29 cellular contexts compared by ENCODE assay signal in the genomic region with DNA sequence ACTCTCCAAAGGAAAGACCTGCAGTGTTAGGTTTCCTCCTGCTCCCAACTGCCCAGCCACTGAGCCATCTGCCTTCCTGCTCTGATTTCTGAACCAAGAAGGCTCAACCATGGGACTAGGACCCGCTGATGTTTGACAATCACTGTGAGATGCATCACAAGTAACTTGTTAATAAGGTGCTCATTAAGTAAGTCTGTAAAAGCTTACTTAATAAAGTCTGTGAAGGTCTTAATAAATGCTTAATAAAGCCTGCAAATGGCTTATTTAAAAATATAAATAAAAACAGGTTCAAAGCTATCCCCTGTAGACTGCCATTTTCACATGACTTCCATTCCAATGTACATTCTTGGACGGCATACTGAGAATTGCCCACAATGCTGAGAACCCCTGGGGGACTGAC. TPM values are rescaled to one million over a fixed set of nuclear protein-coding genes. Genes with fewer than 3 reads are reported as not detected.
A peak's percentile ranks its signal among the peaks of the same experiment; 100 is the strongest.
DNase-seq lines count a peak whose midpoint lies in the region; ATAC-seq and TF ChIP-seq lines count a peak whose summit lies in the region.
"Had no signal": no experiment of that assay in that cellular context is flagged by ENCODE, and none has a peak within 500 bp of the region (broad histone marks: within the 10 kb centered on the region; RNA-seq: fewer than 3 reads in every experiment).

No MANE protein-coding gene starts in this region.

- H3K36me3 ChIP-seq in BLaER1 (no peaks in the 10 kb centered on the region), osteoblast (ENCODE audit: insufficient read depth, low read length) (no peaks in the 10 kb centered on the region)

- H4K20me1 ChIP-seq in BLaER1, result no peaks in the 10 kb centered on the region
- H4K20me1 ChIP-seq in osteoblast (ENCODE audit: insufficient read depth, low read length), result peaks cover 7% of the 10 kb centered on the region

- no peak for TF ChIP-seq CTCF in HFFc6 (IDR thresholded peaks at IDR 0.05)
- no peak for TF ChIP-seq CTCF in foreskin keratinocyte (conservative IDR thresholded peaks at IDR 0.05)
- no peak for TF ChIP-seq CTCF in osteoblast (IDR thresholded peaks at IDR 0.05; ENCODE audit: extremely low read depth, low read depth, low read length)
- no peak for TF ChIP-seq CTCF in GM13977 (IDR thresholded peaks at IDR 0.05; ENCODE audit: extremely low read depth, insufficient read depth, missing control alignments)

- H3K27ac ChIP-seq in BLaER1 (no peak overlapping the region), foreskin keratinocyte (peak overlapping the region; percentile 1), osteoblast (ENCODE audit: low read depth, low read length) (peak overlapping the region; percentile 34)
- H3K27ac ChIP-seq: PC-9 had no signal

- H3K27ac Mint-ChIP-seq in HFFc6, result peak overlapping the region; percentile 89
- H3K27ac Mint-ChIP-seq: activated naive CD4-positive, alpha-beta T cell treated with anti-CD3 and anti-CD28 coated beads, Interleukin-2, amount 50 U/mL, for 24 hours; activated T-helper 2 cell treated with anti-CD3 and anti-CD28 coated beads, Interferon-gamma antibody, Interleukin-2, Interleukin-4, amounts not matched to agents 10 μg/mL and 5 μg/mL and 100 μg/mL, durations not matched to agents 14 hours and 24 hours and 36 hours; B cell; CD8-positive, alpha-beta memory T cell; effector memory CD8-positive, alpha-beta T cell; type B pancreatic cell had no signal

- no peaks in the 10 kb centered on the region for H3K27me3 ChIP-seq in BLaER1
- H3K27me3 ChIP-seq in foreskin keratinocyte, result no peaks in the 10 kb centered on the region
- no peaks in the 10 kb centered on the region for H3K27me3 ChIP-seq in osteoblast (ENCODE audit: insufficient read depth, low read length)

- DNase-seq in HFFc6 (no peak), foreskin keratinocyte (no peak), osteoblast (ENCODE audit: insufficient read length, low spot score, missing footprints) (no peak), GM13977 (ENCODE audit: low spot score) (no peak), midbrain (lab: John Stamatoyannopoulos, UW) (no peak), ecto neural progenitor cell (ENCODE audit: low spot score) (no peak), NOMO-1 (lab: John Stamatoyannopoulos, UW; ENCODE audit: unreplicated experiment in 2 of 2) (no peak)
- DNase-seq: ACHN; activated CD4-positive, alpha-beta T cell treated with anti-CD3 and anti-CD28 coated beads, Interleukin-2, amount 50 U/mL, for 48 hours; activated CD8-positive, alpha-beta memory T cell treated with anti-CD3 and anti-CD28 coated beads, Interleukin-2, amount 50 U/mL, for 48 hours; anterior cingulate cortex; CD8-positive, alpha-beta memory T cell; cortex of kidney; effector memory CD8-positive, alpha-beta T cell; erythroblast; NCI-H1436; NCI-H2081; NCI-H69; PC-9; stimulated activated CD4-positive, alpha-beta T cell treated with anti-CD3 and anti-CD28 coated beads, Interleukin-4, amount 100 ng/mL, for 4 hours; T-helper 2 cell had no signal

- H3K79me2 ChIP-seq in osteoblast (ENCODE audit: insufficient read depth, low read length), result peaks cover 73% of the 10 kb centered on the region

- in situ Hi-C loops in GM13977 (cut with MboI; ENCODE audit: low pct_unique_long_range_greater_than_20kb, low sequenced_read_pairs, unreplicated experiment), result no loop called here

- peaks cover 89% of the 10 kb centered on the region for H3K4me1 Mint-ChIP-seq in HFFc6 (ENCODE audit: low read depth)
- H3K4me1 Mint-ChIP-seq: activated naive CD4-positive, alpha-beta T cell treated with anti-CD3 and anti-CD28 coated beads, Interleukin-2, amount 50 U/mL, for 24 hours; CD8-positive, alpha-beta memory T cell had no signal

- H3K9me3 ChIP-seq in BLaER1 (no peaks in the 10 kb centered on the region), osteoblast (ENCODE audit: low read depth, low read length) (no peaks in the 10 kb centered on the region)

- ATAC-seq in foreskin keratinocyte, result no peak
- ATAC-seq: effector memory CD8-positive, alpha-beta T cell; GM12878; Right ventricle myocardium inferior had no signal

- no peak overlapping the region for H3K9ac ChIP-seq in BLaER1

- H3K27me3 Mint-ChIP-seq in HFFc6 (ENCODE audit: insufficient read depth), result no peaks in the 10 kb centered on the region
- H3K27me3 Mint-ChIP-seq: type B pancreatic cell had no signal

- peaks cover 28% of the 10 kb centered on the region for H3K4me1 ChIP-seq in BLaER1
- H3K4me1 ChIP-seq in foreskin keratinocyte, result peaks cover 63% of the 10 kb centered on the region
- peaks cover 67% of the 10 kb centered on the region for H3K4me1 ChIP-seq in osteoblast (ENCODE audit: insufficient read depth, low read length)

- no peak overlapping the region for H3K4me3 Mint-ChIP-seq in HFFc6
- H3K4me3 Mint-ChIP-seq: activated naive CD4-positive, alpha-beta T cell treated with anti-CD3 and anti-CD28 coated beads, Interleukin-2, amount 50 U/mL, for 24 hours; B cell; CD8-positive, alpha-beta memory T cell; effector memory CD8-positive, alpha-beta T cell; type B pancreatic cell had no signal

- no peaks in the 10 kb centered on the region for H3K9me3 Mint-ChIP-seq in HFFc6
- H3K9me3 Mint-ChIP-seq: activated naive CD4-positive, alpha-beta T cell treated with anti-CD3 and anti-CD28 coated beads, Interleukin-2, amount 50 U/mL, for 24 hours; activated T-helper 2 cell treated with anti-CD3 and anti-CD28 coated beads, Interferon-gamma antibody, Interleukin-2, Interleukin-4, amounts not matched to agents 10 μg/mL and 5 μg/mL and 100 μg/mL, durations not matched to agents 14 hours and 24 hours and 36 hours; CD8-positive, alpha-beta memory T cell; effector memory CD8-positive, alpha-beta T cell; type B pancreatic cell had no signal

- peak overlapping the region; percentile 8; the same call in 1 of the 2 replicates for H3K4me2 ChIP-seq in BLaER1
- H3K4me2 ChIP-seq in osteoblast (ENCODE audit: insufficient read depth, low read length), result no peak overlapping the region
- H3K4me2 ChIP-seq: PC-9 had no signal

- H3K36me3 Mint-ChIP-seq in HFFc6 (ENCODE audit: low read depth), result peaks cover 11% of the 10 kb centered on the region; the same call in 1 of the 2 replicates
- H3K36me3 Mint-ChIP-seq: activated naive CD4-positive, alpha-beta T cell treated with anti-CD3 and anti-CD28 coated beads, Interleukin-2, amount 50 U/mL, for 24 hours; CD8-positive, alpha-beta memory T cell had no signal

- no peak overlapping the region for H2AFZ ChIP-seq in osteoblast (ENCODE audit: low read length)
- H2AFZ ChIP-seq: PC-9 had no signal

- H3K4me3 ChIP-seq in BLaER1, result no peak overlapping the region
- no peak overlapping the region for H3K4me3 ChIP-seq in osteoblast (ENCODE audit: insufficient read depth, low read length)
- H3K4me3 ChIP-seq: GM12878, lung, PC-9 had no signal

RNA-seq across cellular contexts. Expression of a gene that starts 19.8 kb away (rescaled TPM):
- total RNA-seq in HFFc6 (2021; fragmentation: NEBNext Ultra II Directional; extraction: Animal tissue kit (Norgen Biotek cat#: 25700)), result 10 to 100 TPM; 63.7 to 72.8 (median 66.4) TPM
- total RNA-seq in foreskin keratinocyte (84.2 and 89.1 TPM in 2 replicates), osteoblast (61.5 and 90.5 TPM in 2 replicates)
- polyA plus RNA-seq in foreskin keratinocyte, result 24.8 and 32.3 TPM in 2 replicates
- total RNA-seq: activated T-helper 2 cell treated with anti-CD3 and anti-CD28 coated beads, Interferon-gamma antibody, Interleukin-2, Interleukin-4, amounts not matched to agents 10 μg/mL and 5 μg/mL and 100 μg/mL, durations not matched to agents 14 hours and 24 hours and 36 hours had no signal
